In the genomic region with DNA sequence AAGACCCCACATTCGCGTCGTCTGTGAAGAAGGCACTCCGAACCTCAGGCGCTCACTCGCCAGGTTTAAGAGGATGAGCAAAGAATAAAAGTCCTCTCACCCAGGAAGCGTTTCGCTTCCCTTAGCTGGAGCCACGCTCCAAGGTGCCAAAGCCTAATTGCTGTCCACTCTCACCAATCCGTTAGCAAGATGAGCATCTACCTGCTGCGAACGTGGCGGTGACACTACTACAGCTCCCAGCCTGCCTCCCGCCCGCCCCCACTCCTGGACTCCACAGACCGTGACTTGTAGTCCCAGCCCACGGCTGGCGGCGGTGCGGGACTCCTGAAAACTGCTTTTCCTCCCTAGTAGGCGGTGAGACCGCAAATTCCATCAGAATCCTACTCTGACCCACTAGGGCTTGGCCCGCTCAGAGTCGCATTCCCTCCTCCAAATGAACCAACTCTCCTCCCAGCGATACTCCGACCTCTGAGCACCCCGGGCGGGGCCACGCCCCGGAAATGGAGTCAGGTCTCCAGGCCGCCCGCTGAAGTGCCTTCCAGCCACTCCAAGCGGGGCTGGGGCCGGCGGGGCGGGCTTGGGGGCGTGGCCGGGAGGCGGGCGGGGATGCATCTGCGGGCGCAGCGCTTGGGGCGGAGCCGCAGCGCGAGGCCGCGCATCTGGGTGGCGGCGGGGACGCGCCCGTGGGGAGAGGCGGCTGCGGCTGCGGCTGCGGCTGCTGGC, we compare ENCODE assay signal across 8 cellular contexts. TPM values are rescaled to one million over a fixed set of nuclear protein-coding genes. Genes with fewer than 3 reads are reported as not detected.
DNase-seq lines count a peak whose midpoint lies in the region; ATAC-seq and TF ChIP-seq lines count a peak whose summit lies in the region.

No MANE protein-coding gene starts in this region.

- ATAC-seq in GM19025 (IDR thresholded peaks at IDR 0.05; ENCODE audit: low read depth, unreplicated experiment): peak; percentile 95
- peak; percentile 93 for ATAC-seq in HG03196 (IDR thresholded peaks at IDR 0.05; ENCODE audit: unreplicated experiment)
- ATAC-seq in WTC11: peak; percentile 91

- no peak; the same call in 1 of the 2 replicates for TF ChIP-seq CTCF in AG09319 (IDR thresholded peaks at IDR 0.05; ENCODE audit: low read depth, low read length)
- no peak for TF ChIP-seq CTCF in WTC11 (IDR thresholded peaks at IDR 0.05)
- no peak for TF ChIP-seq CTCF in cardiac fibroblast (IDR thresholded peaks at IDR 0.05; ENCODE audit: low read depth, low read length)

- CTCF ChIA-PET in WTC11 (lab: Charles Lee): no interaction called here

- H3K27ac Mint-ChIP-seq in WTC11: peak overlapping the region; percentile 96

- H3K4me1 Mint-ChIP-seq in WTC11: peaks cover 26% of the 10 kb centered on the region

- POLR2A ChIA-PET in WTC11 (lab: Charles Lee): interaction anchor here (1.5 kb wide), 1 partner anchor 29 kb away, joined by 4 read pairs; no protein-coding TSS in a partner anchor

- peak overlapping the region; percentile 63 to 79 for H3K4me3 ChIP-seq in cardiac fibroblast (replicated peaks in 1 of 2; ENCODE audit: low read depth in 2 of 2, low read length in 2 of 2)

- DNase-seq in AG09319 (ENCODE audit: extremely low read depth, low read depth) (peak; percentile 92), NCI-H2227 treated with DMSO at 0.1 percent for 48 hours (lab: John Stamatoyannopoulos, UW) (peak; percentile 97), WTC11 (ENCODE audit: low spot score) (peak; percentile 99), cardiac fibroblast (ENCODE audit: low read depth in 2 of 2) (peak; percentile 95 to 98), inferior parietal cortex (ENCODE audit: extremely low spot score) (peak; percentile 96), smooth muscle cell of the brain vasculature (ENCODE audit: low read depth, low spot score) (peak; percentile 84)

- peak overlapping the region; percentile 93 for H3K4me3 Mint-ChIP-seq in WTC11

- H3K9me3 Mint-ChIP-seq in WTC11: no peaks in the 10 kb centered on the region

- peaks cover 4% of the 10 kb centered on the region; the same call in 1 of the 2 replicates for H3K27me3 Mint-ChIP-seq in WTC11 (ENCODE audit: low read depth)

- H3K36me3 Mint-ChIP-seq in WTC11: peaks cover 7% of the 10 kb centered on the region

TF ChIP-seq in WTC11, 78 proteins besides CTCF, POLR2A, EP300 and RAD21:
- TF ChIP-seq ZNF671 (CRISPR knock-in tag; IDR thresholded peaks at IDR 0.05) (no peak), HMGA2 (CRISPR knock-in tag; IDR thresholded peaks at IDR 0.05) (no peak), NR3C1 (CRISPR knock-in tag; conservative IDR thresholded peaks at IDR 0.05; ENCODE audit: low read depth) (no peak), GABPB1 (CRISPR knock-in tag; IDR thresholded peaks at IDR 0.05) (peak; percentile 48; the same call in 1 of the 2 replicates), ZNF121 (CRISPR knock-in tag; IDR thresholded peaks at IDR 0.05) (no peak), ETV6 (CRISPR knock-in tag; IDR thresholded peaks at IDR 0.05) (peak; percentile 29; the same call in 1 of the 2 replicates), SP1 (CRISPR knock-in tag; conservative IDR thresholded peaks at IDR 0.05) (peak; percentile 90), TEAD1 (CRISPR knock-in tag; IDR thresholded peaks at IDR 0.05) (peak; percentile 46; the same call in 1 of the 2 replicates), PRRX2 (CRISPR knock-in tag; IDR thresholded peaks at IDR 0.05) (no peak), TCF7 (CRISPR knock-in tag; IDR thresholded peaks at IDR 0.05; ENCODE audit: low read depth) (no peak), CREM (CRISPR knock-in tag; IDR thresholded peaks at IDR 0.05) (peak; percentile 32; the same call in 1 of the 2 replicates), NFE2L1 (CRISPR knock-in tag; IDR thresholded peaks at IDR 0.05) (peak; percentile 55; the same call in 1 of the 2 replicates)
- TF ChIP-seq, protein P1, sequence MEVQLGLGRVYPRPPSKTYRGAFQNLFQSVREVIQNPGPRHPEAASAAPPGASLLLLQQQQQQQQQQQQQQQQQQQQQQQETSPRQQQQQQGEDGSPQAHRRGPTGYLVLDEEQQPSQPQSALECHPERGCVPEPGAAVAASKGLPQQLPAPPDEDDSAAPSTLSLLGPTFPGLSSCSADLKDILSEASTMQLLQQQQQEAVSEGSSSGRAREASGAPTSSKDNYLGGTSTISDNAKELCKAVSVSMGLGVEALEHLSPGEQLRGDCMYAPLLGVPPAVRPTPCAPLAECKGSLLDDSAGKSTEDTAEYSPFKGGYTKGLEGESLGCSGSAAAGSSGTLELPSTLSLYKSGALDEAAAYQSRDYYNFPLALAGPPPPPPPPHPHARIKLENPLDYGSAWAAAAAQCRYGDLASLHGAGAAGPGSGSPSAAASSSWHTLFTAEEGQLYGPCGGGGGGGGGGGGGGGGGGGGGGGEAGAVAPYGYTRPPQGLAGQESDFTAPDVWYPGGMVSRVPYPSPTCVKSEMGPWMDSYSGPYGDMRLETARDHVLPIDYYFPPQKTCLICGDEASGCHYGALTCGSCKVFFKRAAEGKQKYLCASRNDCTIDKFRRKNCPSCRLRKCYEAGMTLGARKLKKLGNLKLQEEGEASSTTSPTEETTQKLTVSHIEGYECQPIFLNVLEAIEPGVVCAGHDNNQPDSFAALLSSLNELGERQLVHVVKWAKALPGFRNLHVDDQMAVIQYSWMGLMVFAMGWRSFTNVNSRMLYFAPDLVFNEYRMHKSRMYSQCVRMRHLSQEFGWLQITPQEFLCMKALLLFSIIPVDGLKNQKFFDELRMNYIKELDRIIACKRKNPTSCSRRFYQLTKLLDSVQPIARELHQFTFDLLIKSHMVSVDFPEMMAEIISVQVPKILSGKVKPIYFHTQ (CRISPR knock-in tag; IDR thresholded peaks at IDR 0.05): no peak
- TF ChIP-seq, protein P2, sequence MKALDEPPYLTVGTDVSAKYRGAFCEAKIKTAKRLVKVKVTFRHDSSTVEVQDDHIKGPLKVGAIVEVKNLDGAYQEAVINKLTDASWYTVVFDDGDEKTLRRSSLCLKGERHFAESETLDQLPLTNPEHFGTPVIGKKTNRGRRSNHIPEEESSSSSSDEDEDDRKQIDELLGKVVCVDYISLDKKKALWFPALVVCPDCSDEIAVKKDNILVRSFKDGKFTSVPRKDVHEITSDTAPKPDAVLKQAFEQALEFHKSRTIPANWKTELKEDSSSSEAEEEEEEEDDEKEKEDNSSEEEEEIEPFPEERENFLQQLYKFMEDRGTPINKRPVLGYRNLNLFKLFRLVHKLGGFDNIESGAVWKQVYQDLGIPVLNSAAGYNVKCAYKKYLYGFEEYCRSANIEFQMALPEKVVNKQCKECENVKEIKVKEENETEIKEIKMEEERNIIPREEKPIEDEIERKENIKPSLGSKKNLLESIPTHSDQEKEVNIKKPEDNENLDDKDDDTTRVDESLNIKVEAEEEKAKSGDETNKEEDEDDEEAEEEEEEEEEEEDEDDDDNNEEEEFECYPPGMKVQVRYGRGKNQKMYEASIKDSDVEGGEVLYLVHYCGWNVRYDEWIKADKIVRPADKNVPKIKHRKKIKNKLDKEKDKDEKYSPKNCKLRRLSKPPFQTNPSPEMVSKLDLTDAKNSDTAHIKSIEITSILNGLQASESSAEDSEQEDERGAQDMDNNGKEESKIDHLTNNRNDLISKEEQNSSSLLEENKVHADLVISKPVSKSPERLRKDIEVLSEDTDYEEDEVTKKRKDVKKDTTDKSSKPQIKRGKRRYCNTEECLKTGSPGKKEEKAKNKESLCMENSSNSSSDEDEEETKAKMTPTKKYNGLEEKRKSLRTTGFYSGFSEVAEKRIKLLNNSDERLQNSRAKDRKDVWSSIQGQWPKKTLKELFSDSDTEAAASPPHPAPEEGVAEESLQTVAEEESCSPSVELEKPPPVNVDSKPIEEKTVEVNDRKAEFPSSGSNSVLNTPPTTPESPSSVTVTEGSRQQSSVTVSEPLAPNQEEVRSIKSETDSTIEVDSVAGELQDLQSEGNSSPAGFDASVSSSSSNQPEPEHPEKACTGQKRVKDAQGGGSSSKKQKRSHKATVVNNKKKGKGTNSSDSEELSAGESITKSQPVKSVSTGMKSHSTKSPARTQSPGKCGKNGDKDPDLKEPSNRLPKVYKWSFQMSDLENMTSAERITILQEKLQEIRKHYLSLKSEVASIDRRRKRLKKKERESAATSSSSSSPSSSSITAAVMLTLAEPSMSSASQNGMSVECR (CRISPR knock-in tag; IDR thresholded peaks at IDR 0.05; ENCODE audit: borderline replicate concordance): peak; percentile 62; the same call in 1 of the 2 replicates
- TF ChIP-seq, protein P3, sequence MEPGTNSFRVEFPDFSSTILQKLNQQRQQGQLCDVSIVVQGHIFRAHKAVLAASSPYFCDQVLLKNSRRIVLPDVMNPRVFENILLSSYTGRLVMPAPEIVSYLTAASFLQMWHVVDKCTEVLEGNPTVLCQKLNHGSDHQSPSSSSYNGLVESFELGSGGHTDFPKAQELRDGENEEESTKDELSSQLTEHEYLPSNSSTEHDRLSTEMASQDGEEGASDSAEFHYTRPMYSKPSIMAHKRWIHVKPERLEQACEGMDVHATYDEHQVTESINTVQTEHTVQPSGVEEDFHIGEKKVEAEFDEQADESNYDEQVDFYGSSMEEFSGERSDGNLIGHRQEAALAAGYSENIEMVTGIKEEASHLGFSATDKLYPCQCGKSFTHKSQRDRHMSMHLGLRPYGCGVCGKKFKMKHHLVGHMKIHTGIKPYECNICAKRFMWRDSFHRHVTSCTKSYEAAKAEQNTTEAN (CRISPR knock-in tag; IDR thresholded peaks at IDR 0.05): no peak
- TF ChIP-seq, protein P4, sequence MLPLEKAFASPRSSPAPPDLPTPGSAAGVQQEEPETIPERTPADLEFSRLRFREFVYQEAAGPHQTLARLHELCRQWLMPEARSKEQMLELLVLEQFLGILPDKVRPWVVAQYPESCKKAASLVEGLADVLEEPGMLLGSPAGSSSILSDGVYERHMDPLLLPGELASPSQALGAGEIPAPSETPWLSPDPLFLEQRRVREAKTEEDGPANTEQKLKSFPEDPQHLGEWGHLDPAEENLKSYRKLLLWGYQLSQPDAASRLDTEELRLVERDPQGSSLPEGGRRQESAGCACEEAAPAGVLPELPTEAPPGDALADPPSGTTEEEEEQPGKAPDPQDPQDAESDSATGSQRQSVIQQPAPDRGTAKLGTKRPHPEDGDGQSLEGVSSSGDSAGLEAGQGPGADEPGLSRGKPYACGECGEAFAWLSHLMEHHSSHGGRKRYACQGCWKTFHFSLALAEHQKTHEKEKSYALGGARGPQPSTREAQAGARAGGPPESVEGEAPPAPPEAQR (CRISPR knock-in tag; IDR thresholded peaks at IDR 0.05): no peak
- TF ChIP-seq, protein P5, sequence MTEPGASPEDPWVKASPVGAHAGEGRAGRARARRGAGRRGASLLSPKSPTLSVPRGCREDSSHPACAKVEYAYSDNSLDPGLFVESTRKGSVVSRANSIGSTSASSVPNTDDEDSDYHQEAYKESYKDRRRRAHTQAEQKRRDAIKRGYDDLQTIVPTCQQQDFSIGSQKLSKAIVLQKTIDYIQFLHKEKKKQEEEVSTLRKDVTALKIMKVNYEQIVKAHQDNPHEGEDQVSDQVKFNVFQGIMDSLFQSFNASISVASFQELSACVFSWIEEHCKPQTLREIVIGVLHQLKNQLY (CRISPR knock-in tag; IDR thresholded peaks at IDR 0.05): no peak
TF ChIP-seq in WTC11: peak in this region for 7.

RNA-seq across cellular contexts. Expression of a gene that starts 0.5 kb away (rescaled TPM):
- 92.1 to 102 TPM (median 95.8 TPM) in 3 replicates for total RNA-seq in WTC11 (2021)

Comparison
In these comparisons a context has a peak if more than half of its experiments do, and no peak if none do; other contexts are left out.
1. Peak in every context shown above with its lines: DNase-seq, ATAC-seq and H3K4me3 ChIP-seq.